ENCODE assay signal across 1 cellular context in the genomic region with DNA sequence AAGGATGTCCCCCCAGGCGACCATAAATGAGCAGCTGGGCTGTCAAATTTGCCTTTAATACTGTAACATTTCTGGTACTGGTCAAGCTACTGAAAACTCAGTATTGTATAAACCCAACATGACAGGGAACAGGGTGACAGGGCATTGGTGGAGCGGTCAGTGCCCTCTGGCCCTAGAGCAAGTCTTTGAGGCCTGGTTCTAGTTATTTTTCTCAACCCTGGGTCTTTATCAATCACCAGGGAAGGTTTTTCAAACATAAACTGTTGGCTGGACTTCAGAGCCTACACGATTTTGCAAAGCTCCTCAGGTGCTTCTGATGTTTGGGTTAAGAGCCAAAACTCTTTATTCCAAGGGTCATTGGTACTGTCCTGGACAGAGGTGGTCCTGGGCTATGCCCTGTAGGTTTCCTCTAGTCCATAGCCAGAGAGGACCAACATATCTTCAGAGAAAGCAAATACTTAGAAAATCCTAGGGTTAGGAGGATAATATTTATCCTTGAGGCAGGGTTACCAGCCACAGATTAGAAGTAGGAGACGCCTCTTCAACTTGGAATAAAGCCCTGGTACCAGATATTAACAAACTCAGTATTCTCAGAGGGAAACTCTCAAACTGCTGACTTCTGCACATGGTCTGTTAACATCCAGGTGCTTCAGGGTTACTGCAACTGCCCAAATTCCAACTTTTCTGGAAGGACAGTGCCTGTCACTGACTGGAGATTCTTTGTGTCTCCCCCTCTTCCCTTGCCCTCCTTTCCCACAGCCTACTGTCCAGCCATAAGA.
TF ChIP-seq lines count a peak whose summit lies in the region.

No MANE protein-coding gene starts in this region.

TF ChIP-seq in HepG2, 621 proteins besides CTCF, POLR2A, EP300 and RAD21:
- TF ChIP-seq ZBTB38 (CRISPR knock-in tag; IDR thresholded peaks at IDR 0.05) (no peak), ZNF670 (CRISPR knock-in tag; IDR thresholded peaks at IDR 0.05; ENCODE audit: borderline replicate concordance) (no peak), ZNF142 (CRISPR knock-in tag; IDR thresholded peaks at IDR 0.05) (no peak), CREM (IDR thresholded peaks at IDR 0.05) (no peak), CREM (CRISPR knock-in tag; IDR thresholded peaks at IDR 0.05) (no peak), ZNF784 (CRISPR knock-in tag; IDR thresholded peaks at IDR 0.05; ENCODE audit: borderline replicate concordance) (no peak), ZXDC (CRISPR knock-in tag; IDR thresholded peaks at IDR 0.05) (no peak), ZNF296 (CRISPR knock-in tag; conservative IDR thresholded peaks at IDR 0.05) (no peak), FOXP1 (IDR thresholded peaks at IDR 0.05) (no peak), FOXP1 (CRISPR knock-in tag; IDR thresholded peaks at IDR 0.05) (no peak), ZZZ3 (CRISPR knock-in tag; IDR thresholded peaks at IDR 0.05; ENCODE audit: borderline replicate concordance) (no peak), ZC3H13 (CRISPR knock-in tag; IDR thresholded peaks at IDR 0.05) (no peak), IRF2 (CRISPR knock-in tag; IDR thresholded peaks at IDR 0.05) (no peak), FOSL1 (CRISPR knock-in tag; IDR thresholded peaks at IDR 0.05; ENCODE audit: borderline replicate concordance) (no peak), CHCHD3 (CRISPR knock-in tag; IDR thresholded peaks at IDR 0.05) (no peak)
- TF ChIP-seq, protein P1, sequence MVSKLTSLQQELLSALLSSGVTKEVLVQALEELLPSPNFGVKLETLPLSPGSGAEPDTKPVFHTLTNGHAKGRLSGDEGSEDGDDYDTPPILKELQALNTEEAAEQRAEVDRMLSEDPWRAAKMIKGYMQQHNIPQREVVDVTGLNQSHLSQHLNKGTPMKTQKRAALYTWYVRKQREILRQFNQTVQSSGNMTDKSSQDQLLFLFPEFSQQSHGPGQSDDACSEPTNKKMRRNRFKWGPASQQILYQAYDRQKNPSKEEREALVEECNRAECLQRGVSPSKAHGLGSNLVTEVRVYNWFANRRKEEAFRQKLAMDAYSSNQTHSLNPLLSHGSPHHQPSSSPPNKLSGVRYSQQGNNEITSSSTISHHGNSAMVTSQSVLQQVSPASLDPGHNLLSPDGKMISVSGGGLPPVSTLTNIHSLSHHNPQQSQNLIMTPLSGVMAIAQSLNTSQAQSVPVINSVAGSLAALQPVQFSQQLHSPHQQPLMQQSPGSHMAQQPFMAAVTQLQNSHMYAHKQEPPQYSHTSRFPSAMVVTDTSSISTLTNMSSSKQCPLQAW (CRISPR knock-in tag; IDR thresholded peaks at IDR 0.05): no peak
- TF ChIP-seq, protein P2, sequence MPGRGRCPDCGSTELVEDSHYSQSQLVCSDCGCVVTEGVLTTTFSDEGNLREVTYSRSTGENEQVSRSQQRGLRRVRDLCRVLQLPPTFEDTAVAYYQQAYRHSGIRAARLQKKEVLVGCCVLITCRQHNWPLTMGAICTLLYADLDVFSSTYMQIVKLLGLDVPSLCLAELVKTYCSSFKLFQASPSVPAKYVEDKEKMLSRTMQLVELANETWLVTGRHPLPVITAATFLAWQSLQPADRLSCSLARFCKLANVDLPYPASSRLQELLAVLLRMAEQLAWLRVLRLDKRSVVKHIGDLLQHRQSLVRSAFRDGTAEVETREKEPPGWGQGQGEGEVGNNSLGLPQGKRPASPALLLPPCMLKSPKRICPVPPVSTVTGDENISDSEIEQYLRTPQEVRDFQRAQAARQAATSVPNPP (CRISPR knock-in tag; IDR thresholded peaks at IDR 0.05): no peak
- TF ChIP-seq, protein P3, sequence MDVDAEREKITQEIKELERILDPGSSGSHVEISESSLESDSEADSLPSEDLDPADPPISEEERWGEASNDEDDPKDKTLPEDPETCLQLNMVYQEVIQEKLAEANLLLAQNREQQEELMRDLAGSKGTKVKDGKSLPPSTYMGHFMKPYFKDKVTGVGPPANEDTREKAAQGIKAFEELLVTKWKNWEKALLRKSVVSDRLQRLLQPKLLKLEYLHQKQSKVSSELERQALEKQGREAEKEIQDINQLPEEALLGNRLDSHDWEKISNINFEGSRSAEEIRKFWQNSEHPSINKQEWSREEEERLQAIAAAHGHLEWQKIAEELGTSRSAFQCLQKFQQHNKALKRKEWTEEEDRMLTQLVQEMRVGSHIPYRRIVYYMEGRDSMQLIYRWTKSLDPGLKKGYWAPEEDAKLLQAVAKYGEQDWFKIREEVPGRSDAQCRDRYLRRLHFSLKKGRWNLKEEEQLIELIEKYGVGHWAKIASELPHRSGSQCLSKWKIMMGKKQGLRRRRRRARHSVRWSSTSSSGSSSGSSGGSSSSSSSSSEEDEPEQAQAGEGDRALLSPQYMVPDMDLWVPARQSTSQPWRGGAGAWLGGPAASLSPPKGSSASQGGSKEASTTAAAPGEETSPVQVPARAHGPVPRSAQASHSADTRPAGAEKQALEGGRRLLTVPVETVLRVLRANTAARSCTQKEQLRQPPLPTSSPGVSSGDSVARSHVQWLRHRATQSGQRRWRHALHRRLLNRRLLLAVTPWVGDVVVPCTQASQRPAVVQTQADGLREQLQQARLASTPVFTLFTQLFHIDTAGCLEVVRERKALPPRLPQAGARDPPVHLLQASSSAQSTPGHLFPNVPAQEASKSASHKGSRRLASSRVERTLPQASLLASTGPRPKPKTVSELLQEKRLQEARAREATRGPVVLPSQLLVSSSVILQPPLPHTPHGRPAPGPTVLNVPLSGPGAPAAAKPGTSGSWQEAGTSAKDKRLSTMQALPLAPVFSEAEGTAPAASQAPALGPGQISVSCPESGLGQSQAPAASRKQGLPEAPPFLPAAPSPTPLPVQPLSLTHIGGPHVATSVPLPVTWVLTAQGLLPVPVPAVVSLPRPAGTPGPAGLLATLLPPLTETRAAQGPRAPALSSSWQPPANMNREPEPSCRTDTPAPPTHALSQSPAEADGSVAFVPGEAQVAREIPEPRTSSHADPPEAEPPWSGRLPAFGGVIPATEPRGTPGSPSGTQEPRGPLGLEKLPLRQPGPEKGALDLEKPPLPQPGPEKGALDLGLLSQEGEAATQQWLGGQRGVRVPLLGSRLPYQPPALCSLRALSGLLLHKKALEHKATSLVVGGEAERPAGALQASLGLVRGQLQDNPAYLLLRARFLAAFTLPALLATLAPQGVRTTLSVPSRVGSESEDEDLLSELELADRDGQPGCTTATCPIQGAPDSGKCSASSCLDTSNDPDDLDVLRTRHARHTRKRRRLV (CRISPR knock-in tag; IDR thresholded peaks at IDR 0.05): no peak
- TF ChIP-seq, protein P4, sequence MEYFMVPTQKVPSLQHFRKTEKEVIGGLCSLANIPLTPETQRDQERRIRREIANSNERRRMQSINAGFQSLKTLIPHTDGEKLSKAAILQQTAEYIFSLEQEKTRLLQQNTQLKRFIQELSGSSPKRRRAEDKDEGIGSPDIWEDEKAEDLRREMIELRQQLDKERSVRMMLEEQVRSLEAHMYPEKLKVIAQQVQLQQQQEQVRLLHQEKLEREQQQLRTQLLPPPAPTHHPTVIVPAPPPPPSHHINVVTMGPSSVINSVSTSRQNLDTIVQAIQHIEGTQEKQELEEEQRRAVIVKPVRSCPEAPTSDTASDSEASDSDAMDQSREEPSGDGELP (IDR thresholded peaks at IDR 0.05; ENCODE audit: borderline replicate concordance, low read depth): no peak
